ENCODE assay signal across 9 cellular contexts in the genomic region with DNA sequence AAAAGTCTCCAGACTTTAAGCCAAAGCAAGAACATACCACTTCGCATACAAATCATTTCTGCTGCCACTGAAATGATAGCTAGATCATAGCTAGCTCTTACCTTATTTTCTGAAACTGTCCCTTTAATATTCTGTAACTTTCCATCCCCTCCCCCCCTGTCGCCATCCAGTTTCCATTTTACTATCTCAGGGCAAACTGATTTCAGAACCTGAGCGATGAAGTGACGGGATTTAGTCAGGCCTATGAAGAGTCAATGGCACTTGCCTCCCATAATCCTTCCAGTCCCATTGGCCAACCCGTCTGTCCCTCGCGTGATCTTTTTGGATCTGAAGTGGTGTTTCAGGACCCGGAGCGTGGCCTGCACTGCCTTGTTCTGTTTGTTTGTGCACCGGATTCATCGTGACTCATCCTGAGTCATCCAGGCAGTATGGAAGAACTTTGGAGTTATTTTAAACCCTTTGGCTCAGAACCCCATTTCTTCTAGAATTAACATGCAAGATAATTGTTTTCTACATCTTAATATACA.
A peak's percentile ranks its signal among the peaks of the same experiment; 100 is the strongest.
DNase-seq lines count a peak whose midpoint lies in the region; ATAC-seq, FAIRE-seq and TF ChIP-seq lines count a peak whose summit lies in the region.
"Had no signal": no experiment of that assay in that cellular context is flagged by ENCODE, and none has a peak within 500 bp of the region (broad histone marks: within the 10 kb centered on the region; RNA-seq: fewer than 3 reads in every experiment).

No MANE protein-coding gene starts in this region.

- ATAC-seq in pancreas = peak in 3 of 4 donors; percentile 39 to 62 (median 53)

- no peak overlapping the region for H3K4me3 ChIP-seq in epithelial cell of esophagus (ENCODE audit: low read length)
- H3K4me3 ChIP-seq in pancreas = no peak overlapping the region
- no peak overlapping the region for H3K4me3 ChIP-seq in WERI-Rb-1 (ENCODE audit: low read depth, low read length)
- H3K4me3 ChIP-seq: SK-N-MC had no signal

- H3K9me3 ChIP-seq in pancreas = no peaks in the 10 kb centered on the region
- H3K9me3 ChIP-seq in WERI-Rb-1 (ENCODE audit: severe bottlenecking) = no peaks in the 10 kb centered on the region

- no peaks in the 10 kb centered on the region for H3K27me3 ChIP-seq in pancreas
- H3K27me3 ChIP-seq in WERI-Rb-1 (ENCODE audit: insufficient read depth, low read depth, severe bottlenecking) = no peaks in the 10 kb centered on the region

- H3K36me3 ChIP-seq in pancreas (no peaks in the 10 kb centered on the region), WERI-Rb-1 (peaks cover 39% of the 10 kb centered on the region)

- intact Hi-C loops in pancreas (cut with DNase I) = no loop called here

- TF ChIP-seq CTCF in epithelial cell of esophagus (IDR thresholded peaks at IDR 0.05; ENCODE audit: insufficient read depth, low read depth, low read length, missing control alignments) (no peak), pancreas (IDR thresholded peaks at IDR 0.05) (no peak), WERI-Rb-1 (IDR thresholded peaks at IDR 0.05; ENCODE audit: low read depth, low read length) (no peak)

- no peaks in the 10 kb centered on the region for H3K4me1 ChIP-seq in pancreas

- no peak for FAIRE-seq in pancreas (lab: Jason Lieb, UNC)

- WGBS in pancreas, 2 donors = 82 to 90% methylated on average over 11 of the region's 11 CpGs

- H3K27ac ChIP-seq in pancreas (peak overlapping the region in 1 of 4 donors; percentile 13), WERI-Rb-1 (no peak overlapping the region)
- H3K27ac ChIP-seq: SK-N-MC had no signal

- DNase-seq in HPDE6-E6E7 (ENCODE audit: extremely low spot score) (peak; percentile 87), epithelial cell of esophagus (ENCODE audit: low read depth) (peak; percentile 94), pancreas (peak in 1 of 6 donors; percentile 34), NCI-H1092 (lab: John Stamatoyannopoulos, UW) (no peak), WERI-Rb-1 (no peak), DMS79 (lab: John Stamatoyannopoulos, UW) (no peak), NCI-H82 treated with DMSO at 0.1 percent for 48 hours (lab: John Stamatoyannopoulos, UW; ENCODE audit: unreplicated experiment) (no peak)
- peak; percentile 37 to 48 for DNase-seq in activated CD4-positive, alpha-beta T cell treated with anti-CD3 and anti-CD28 coated beads, Interleukin-2, amount 50 U/mL, for 4 hours

Comparison
In these comparisons a context has a peak if more than half of its experiments do, and no peak if none do; other contexts are left out.
1. DNase-seq: peak in HPDE6-E6E7 (single experiment), activated CD4-positive, alpha-beta T cell treated with anti-CD3 and anti-CD28 coated beads, Interleukin-2, amount 50 U/mL, for 4 hours (2 of 2) and epithelial cell of esophagus (single experiment); none in NCI-H1092 (single experiment), WERI-Rb-1 (single experiment), DMS79 (single experiment) and NCI-H82 treated with DMSO at 0.1 percent for 48 hours (single experiment).